8 cellular contexts compared by ENCODE assay signal in the genomic region with DNA sequence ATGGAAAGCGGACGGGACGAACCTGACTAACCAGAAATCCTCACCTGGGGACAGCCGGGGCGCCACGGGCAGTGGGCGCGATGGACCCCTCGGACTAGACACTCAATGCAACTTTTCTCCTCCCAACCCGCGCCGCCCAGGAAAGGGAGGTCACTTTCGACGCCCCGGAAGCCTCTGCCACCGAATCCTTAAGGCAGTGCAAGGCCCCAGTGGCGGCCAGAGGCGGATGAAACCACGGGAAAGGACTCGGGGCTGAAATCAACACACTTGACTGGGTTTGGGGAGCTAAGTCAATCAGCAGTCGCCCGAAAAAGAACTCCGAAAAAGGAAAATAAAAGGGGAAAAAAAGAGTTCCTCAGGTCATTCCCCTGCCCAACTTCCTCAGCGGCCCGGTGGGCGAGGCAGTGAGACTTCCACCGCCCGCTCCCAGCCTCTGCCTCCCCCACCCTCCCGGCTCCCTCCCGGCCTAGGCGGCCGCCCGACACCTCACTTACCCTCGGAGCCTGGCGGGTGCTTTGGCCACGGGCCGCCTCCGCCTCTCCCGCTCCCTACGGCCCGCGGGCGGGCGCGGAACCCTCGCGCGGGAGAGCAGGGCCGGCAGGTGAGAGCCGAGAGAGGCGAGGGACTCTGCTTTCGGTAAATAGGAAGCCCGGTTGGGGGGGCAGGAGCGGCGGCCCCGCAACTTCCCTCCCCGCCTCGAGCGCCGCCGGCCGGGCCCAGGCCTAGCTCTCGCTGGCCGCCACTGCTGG. TPM values are rescaled to one million over a fixed set of nuclear protein-coding genes. Genes with fewer than 3 reads are reported as not detected.
DNase-seq lines count a peak whose midpoint lies in the region; ATAC-seq and TF ChIP-seq lines count a peak whose summit lies in the region.

No MANE protein-coding gene starts in this region.

- peaks cover 31% of the 10 kb centered on the region for H3K36me3 Mint-ChIP-seq in activated B cell treated with CpG ODN at 0.5 μM for 24 hours (ENCODE audit: low read depth)

- WGBS in HUES64, result under 1% methylated on average over 63 of the region's 64 CpGs
- under 1% methylated on average over 64 of the region's 64 CpGs for WGBS in liver

- H3K36me3 ChIP-seq in HUES64 (ENCODE audit: insufficient read depth, low read length) (peaks cover 29% of the 10 kb centered on the region), liver (ENCODE audit: control insufficient read depth in 4 of 4, insufficient read depth in 3 of 4, low read depth in 1 of 4, low read length in 3 of 4) (peaks cover 0 to 10% (median under 1%) of the 10 kb centered on the region in 4 donors)

- no peaks in the 10 kb centered on the region for H3K9me3 Mint-ChIP-seq in activated B cell treated with CpG ODN at 0.5 μM for 24 hours

- peak overlapping the region; percentile 97 for H3K4me3 ChIP-seq in HUES64 (ENCODE audit: low read length)
- H3K4me3 ChIP-seq in liver (ENCODE audit: low read depth in 1 of 3, low read length in 3 of 3), result peak overlapping the region; percentile 93 to 99 (median 97)

- peak; percentile 17 to 26 for TF ChIP-seq RAD21 in liver (IDR thresholded peaks at IDR 0.05)

- POLR2A ChIA-PET in activated B cell treated with CpG ODN at 0.5 μM for 24 hours (lab: Charles Lee), result interaction anchor here (2.6 kb wide), 1 partner anchor 121 kb away, joined by 17 read pairs; no protein-coding TSS in a partner anchor

- TF ChIP-seq CTCF in activated B cell treated with CpG ODN at 0.5 μM for 24 hours (IDR thresholded peaks at IDR 0.05) (no peak), liver (IDR thresholded peaks at IDR 0.05; ENCODE audit: low read depth, low read length, missing input control) (no peak)

- no peaks in the 10 kb centered on the region for H3K9me3 ChIP-seq in HUES64 (ENCODE audit: insufficient read depth, low read depth, low read length)
- H3K9me3 ChIP-seq in liver (ENCODE audit: control insufficient read depth in 4 of 4, low read length in 3 of 4), result no peaks in the 10 kb centered on the region

- no peaks in the 10 kb centered on the region for H3K27me3 Mint-ChIP-seq in activated B cell treated with CpG ODN at 0.5 μM for 24 hours

- H3K9ac ChIP-seq in HUES64 (ENCODE audit: low read depth, low read length) (peak overlapping the region; percentile 85), liver (ENCODE audit: low read depth in 1 of 2, low read length in 2 of 2) (peak overlapping the region; percentile 89 to 99)

- peaks cover 16% of the 10 kb centered on the region; the same call in 1 of the 2 replicates for H3K4me1 ChIP-seq in HUES64 (ENCODE audit: insufficient read depth, low read length)
- H3K4me1 ChIP-seq in liver (ENCODE audit: control insufficient read depth in 4 of 4, insufficient read depth in 4 of 4, low read length in 3 of 4), result peaks cover 9 to 49% (median 32%) of the 10 kb centered on the region in 4 donors

- ATAC-seq in GM21526 (IDR thresholded peaks at IDR 0.05; ENCODE audit: low FRiP score, unreplicated experiment) (peak; percentile 22), activated B cell treated with CpG ODN at 0.5 μM for 24 hours (ENCODE audit: low read depth) (peak; percentile 30)

- intact Hi-C loops in activated B cell treated with CpG ODN at 0.5 μM for 24 hours (cut with micrococcal nuclease), result loop anchor here (1.0 to 10.0 kb wide), 7 partner anchors 15 to 574 kb away; a partner anchor contains a TSS

- H3K4me1 Mint-ChIP-seq in activated B cell treated with CpG ODN at 0.5 μM for 24 hours, result peaks cover 45% of the 10 kb centered on the region

- H3K27ac Mint-ChIP-seq in activated B cell treated with CpG ODN at 0.5 μM for 24 hours, result peak overlapping the region; percentile 80

- no peaks in the 10 kb centered on the region for H3K27me3 ChIP-seq in HUES64 (ENCODE audit: insufficient read depth, low read length)
- no peaks in the 10 kb centered on the region for H3K27me3 ChIP-seq in liver (ENCODE audit: control insufficient read depth in 4 of 4, insufficient read depth in 4 of 4, low read length in 3 of 4)

- peak overlapping the region; percentile 92 for H3K4me3 Mint-ChIP-seq in activated B cell treated with CpG ODN at 0.5 μM for 24 hours

- peak overlapping the region; percentile 85 for H3K27ac ChIP-seq in HUES64 (ENCODE audit: low read depth, low read length)
- H3K27ac ChIP-seq in liver (ENCODE audit: low read depth in 1 of 2, low read length in 2 of 2), result peak overlapping the region; percentile 88 to 92

- DNase-seq in ELR (ENCODE audit: low read depth) (peak; percentile 77), activated B cell treated with CpG ODN at 0.5 μM for 24 hours (no peak), dedifferentiated amniotic fluid mesenchymal stem cell (ENCODE audit: extremely low spot score) (peak; percentile 48), DMS153 treated with DMSO at 0.1 percent for 48 hours (lab: John Stamatoyannopoulos, UW; ENCODE audit: unreplicated experiment) (no peak)
- peak; percentile 17 for DNase-seq in stimulated activated CD8-positive, alpha-beta memory T cell treated with anti-CD3 and anti-CD28 coated beads, Interleukin-12 subunit alpha, Interleukin-12 subunit beta, amount 100 ng/mL, for 4 hours (ENCODE audit: low read depth)

- CTCF ChIA-PET in activated B cell treated with CpG ODN at 0.5 μM for 24 hours (lab: Charles Lee), result no interaction called here

TF ChIP-seq in liver, 16 proteins besides CTCF, POLR2A, EP300 and RAD21:
- TF ChIP-seq, protein P1, sequence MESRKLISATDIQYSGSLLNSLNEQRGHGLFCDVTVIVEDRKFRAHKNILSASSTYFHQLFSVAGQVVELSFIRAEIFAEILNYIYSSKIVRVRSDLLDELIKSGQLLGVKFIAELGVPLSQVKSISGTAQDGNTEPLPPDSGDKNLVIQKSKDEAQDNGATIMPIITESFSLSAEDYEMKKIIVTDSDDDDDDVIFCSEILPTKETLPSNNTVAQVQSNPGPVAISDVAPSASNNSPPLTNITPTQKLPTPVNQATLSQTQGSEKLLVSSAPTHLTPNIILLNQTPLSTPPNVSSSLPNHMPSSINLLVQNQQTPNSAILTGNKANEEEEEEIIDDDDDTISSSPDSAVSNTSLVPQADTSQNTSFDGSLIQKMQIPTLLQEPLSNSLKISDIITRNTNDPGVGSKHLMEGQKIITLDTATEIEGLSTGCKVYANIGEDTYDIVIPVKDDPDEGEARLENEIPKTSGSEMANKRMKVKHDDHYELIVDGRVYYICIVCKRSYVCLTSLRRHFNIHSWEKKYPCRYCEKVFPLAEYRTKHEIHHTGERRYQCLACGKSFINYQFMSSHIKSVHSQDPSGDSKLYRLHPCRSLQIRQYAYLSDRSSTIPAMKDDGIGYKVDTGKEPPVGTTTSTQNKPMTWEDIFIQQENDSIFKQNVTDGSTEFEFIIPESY (IDR thresholded peaks at IDR 0.05), result no peak
- TF ChIP-seq GABPA (IDR thresholded peaks at IDR 0.05 in 1 of 2, conservative IDR thresholded peaks at IDR 0.05 in 1 of 2) (peak in 1 of 2 donors; percentile 28), HNF4A (conservative IDR thresholded peaks at IDR 0.05) (peak in 1 of 2 donors; percentile 12), FOXA1 (IDR thresholded peaks at IDR 0.05) (no peak), YY1 (IDR thresholded peaks at IDR 0.05) (peak; percentile 51), JUND (IDR thresholded peaks at IDR 0.05) (no peak), NR2F2 (IDR thresholded peaks at IDR 0.05) (no peak), RXRA (IDR thresholded peaks at IDR 0.05) (peak; percentile 4 to 21), HNF4G (IDR thresholded peaks at IDR 0.05) (no peak), EGR1 (IDR thresholded peaks at IDR 0.05; ENCODE audit: low read depth in 2 of 2) (no peak), SP1 (IDR thresholded peaks at IDR 0.05) (no peak), TAF1 (conservative IDR thresholded peaks at IDR 0.05) (no peak), FOXA2 (IDR thresholded peaks at IDR 0.05) (no peak)
- TF ChIP-seq, protein P2, sequence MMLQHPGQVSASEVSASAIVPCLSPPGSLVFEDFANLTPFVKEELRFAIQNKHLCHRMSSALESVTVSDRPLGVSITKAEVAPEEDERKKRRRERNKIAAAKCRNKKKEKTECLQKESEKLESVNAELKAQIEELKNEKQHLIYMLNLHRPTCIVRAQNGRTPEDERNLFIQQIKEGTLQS (IDR thresholded peaks at IDR 0.05), result no peak
- TF ChIP-seq, protein P3, sequence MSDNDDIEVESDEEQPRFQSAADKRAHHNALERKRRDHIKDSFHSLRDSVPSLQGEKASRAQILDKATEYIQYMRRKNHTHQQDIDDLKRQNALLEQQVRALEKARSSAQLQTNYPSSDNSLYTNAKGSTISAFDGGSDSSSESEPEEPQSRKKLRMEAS (IDR thresholded peaks at IDR 0.05), result no peak
- TF ChIP-seq, protein P4, sequence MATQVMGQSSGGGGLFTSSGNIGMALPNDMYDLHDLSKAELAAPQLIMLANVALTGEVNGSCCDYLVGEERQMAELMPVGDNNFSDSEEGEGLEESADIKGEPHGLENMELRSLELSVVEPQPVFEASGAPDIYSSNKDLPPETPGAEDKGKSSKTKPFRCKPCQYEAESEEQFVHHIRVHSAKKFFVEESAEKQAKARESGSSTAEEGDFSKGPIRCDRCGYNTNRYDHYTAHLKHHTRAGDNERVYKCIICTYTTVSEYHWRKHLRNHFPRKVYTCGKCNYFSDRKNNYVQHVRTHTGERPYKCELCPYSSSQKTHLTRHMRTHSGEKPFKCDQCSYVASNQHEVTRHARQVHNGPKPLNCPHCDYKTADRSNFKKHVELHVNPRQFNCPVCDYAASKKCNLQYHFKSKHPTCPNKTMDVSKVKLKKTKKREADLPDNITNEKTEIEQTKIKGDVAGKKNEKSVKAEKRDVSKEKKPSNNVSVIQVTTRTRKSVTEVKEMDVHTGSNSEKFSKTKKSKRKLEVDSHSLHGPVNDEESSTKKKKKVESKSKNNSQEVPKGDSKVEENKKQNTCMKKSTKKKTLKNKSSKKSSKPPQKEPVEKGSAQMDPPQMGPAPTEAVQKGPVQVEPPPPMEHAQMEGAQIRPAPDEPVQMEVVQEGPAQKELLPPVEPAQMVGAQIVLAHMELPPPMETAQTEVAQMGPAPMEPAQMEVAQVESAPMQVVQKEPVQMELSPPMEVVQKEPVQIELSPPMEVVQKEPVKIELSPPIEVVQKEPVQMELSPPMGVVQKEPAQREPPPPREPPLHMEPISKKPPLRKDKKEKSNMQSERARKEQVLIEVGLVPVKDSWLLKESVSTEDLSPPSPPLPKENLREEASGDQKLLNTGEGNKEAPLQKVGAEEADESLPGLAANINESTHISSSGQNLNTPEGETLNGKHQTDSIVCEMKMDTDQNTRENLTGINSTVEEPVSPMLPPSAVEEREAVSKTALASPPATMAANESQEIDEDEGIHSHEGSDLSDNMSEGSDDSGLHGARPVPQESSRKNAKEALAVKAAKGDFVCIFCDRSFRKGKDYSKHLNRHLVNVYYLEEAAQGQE (IDR thresholded peaks at IDR 0.05), result no peak

RNA-seq across cellular contexts. Expression of a gene that starts 0.5 kb away (rescaled TPM):
- polyA plus RNA-seq in HUES64 (2013, experiment 1 of 2), result 33.2 TPM
- polyA plus RNA-seq in HUES64 (2013, experiment 2 of 2), result 33.4 TPM
- 35.9 and 38.5 TPM in 2 replicates for total RNA-seq in activated B cell treated with CpG ODN at 0.5 μM for 24 hours
- 10 to 100 TPM; 36.1 to 37.9 TPM for total RNA-seq in liver
- 10 to 100 TPM in 1 of 2 donors, 1 to 10 TPM in 1; 9.7 to 12.0 TPM for polyA plus RNA-seq in liver

Comparison
In these comparisons a context has a peak if more than half of its experiments do, and no peak if none do; other contexts are left out.
1. DNase-seq: peak in ELR (single experiment), dedifferentiated amniotic fluid mesenchymal stem cell (single experiment) and stimulated activated CD8-positive, alpha-beta memory T cell treated with anti-CD3 and anti-CD28 coated beads, Interleukin-12 subunit alpha, Interleukin-12 subunit beta, amount 100 ng/mL, for 4 hours (single experiment); none in activated B cell treated with CpG ODN at 0.5 μM for 24 hours (single experiment) and DMS153 treated with DMSO at 0.1 percent for 48 hours (single experiment).